1 cellular context compared by ENCODE assay signal in the genomic region with DNA sequence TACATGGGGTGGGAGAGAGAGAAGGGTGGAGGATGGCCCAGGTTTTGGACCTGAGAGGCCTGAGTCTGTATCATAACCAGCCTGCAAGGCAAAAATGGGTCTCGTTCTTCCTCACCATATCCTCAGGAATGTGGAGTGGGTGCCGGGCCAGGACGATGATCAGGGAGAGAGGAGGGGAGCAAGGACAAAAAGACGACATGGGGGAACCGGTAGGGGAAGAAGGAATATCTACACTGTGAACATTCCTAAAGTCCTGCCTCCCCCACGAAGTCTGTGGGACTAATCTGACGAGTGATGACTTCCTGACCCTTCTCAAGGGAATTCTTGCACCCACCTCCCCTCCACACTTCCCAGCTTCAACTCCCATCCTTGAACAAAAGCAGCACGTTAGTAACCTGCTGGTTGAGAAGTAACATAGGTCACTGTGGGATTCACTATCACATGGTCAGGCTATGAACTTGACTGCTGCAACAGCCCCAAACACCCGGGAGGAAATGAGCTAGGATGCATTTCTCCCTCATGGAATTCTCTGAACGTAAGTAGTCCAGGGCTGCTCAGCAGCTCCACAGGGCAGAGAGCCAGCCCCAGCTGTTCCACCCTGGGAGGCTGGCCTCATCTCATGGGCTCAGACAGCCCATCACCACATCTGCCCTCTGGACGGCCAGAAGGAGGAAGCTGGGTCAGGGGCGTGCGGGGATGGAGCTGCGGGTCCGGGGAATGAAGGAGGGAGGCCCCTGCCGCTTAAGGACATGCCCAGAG.
TF ChIP-seq lines count a peak whose summit lies in the region.

No MANE protein-coding gene starts in this region.

TF ChIP-seq in IMR-90, 13 proteins besides CTCF, POLR2A, EP300 and RAD21:
- TF ChIP-seq, protein P1, sequence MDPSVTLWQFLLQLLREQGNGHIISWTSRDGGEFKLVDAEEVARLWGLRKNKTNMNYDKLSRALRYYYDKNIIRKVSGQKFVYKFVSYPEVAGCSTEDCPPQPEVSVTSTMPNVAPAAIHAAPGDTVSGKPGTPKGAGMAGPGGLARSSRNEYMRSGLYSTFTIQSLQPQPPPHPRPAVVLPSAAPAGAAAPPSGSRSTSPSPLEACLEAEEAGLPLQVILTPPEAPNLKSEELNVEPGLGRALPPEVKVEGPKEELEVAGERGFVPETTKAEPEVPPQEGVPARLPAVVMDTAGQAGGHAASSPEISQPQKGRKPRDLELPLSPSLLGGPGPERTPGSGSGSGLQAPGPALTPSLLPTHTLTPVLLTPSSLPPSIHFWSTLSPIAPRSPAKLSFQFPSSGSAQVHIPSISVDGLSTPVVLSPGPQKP (IDR thresholded peaks at IDR 0.05; ENCODE audit: borderline replicate concordance, low read depth, low read length): no peak
- TF ChIP-seq BHLHE40 (IDR thresholded peaks at IDR 0.05; ENCODE audit: low read depth, low read length) (no peak), CEBPB (IDR thresholded peaks at IDR 0.05; ENCODE audit: low read depth, low read length) (no peak), CHD1 (IDR thresholded peaks at IDR 0.05; ENCODE audit: low read depth, low read length) (no peak), SMC3 (IDR thresholded peaks at IDR 0.05; ENCODE audit: low read depth, low read length) (no peak), RCOR1 (IDR thresholded peaks at IDR 0.05; ENCODE audit: insufficient replicate concordance, low read length) (no peak), MAFK (IDR thresholded peaks at IDR 0.05; ENCODE audit: low read depth, low read length) (no peak), NFE2L2 (IDR thresholded peaks at IDR 0.05; ENCODE audit: low read depth, low read length) (no peak), MXI1 (IDR thresholded peaks at IDR 0.05; ENCODE audit: borderline replicate concordance, low read depth, low read length) (no peak), MAZ (IDR thresholded peaks at IDR 0.05; ENCODE audit: borderline replicate concordance, low read depth, low read length) (no peak), RFX5 (IDR thresholded peaks at IDR 0.05; ENCODE audit: low read depth, low read length) (no peak), FOS (IDR thresholded peaks at IDR 0.05; ENCODE audit: low read depth, low read length) (no peak)
- TF ChIP-seq, protein P2, sequence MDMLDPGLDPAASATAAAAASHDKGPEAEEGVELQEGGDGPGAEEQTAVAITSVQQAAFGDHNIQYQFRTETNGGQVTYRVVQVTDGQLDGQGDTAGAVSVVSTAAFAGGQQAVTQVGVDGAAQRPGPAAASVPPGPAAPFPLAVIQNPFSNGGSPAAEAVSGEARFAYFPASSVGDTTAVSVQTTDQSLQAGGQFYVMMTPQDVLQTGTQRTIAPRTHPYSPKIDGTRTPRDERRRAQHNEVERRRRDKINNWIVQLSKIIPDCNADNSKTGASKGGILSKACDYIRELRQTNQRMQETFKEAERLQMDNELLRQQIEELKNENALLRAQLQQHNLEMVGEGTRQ (IDR thresholded peaks at IDR 0.05; ENCODE audit: low read depth, low read length): no peak
TF ChIP-seq in IMR-90: peak in this region for 0.
